ENCODE assay signal across 21 cellular contexts in the genomic region with DNA sequence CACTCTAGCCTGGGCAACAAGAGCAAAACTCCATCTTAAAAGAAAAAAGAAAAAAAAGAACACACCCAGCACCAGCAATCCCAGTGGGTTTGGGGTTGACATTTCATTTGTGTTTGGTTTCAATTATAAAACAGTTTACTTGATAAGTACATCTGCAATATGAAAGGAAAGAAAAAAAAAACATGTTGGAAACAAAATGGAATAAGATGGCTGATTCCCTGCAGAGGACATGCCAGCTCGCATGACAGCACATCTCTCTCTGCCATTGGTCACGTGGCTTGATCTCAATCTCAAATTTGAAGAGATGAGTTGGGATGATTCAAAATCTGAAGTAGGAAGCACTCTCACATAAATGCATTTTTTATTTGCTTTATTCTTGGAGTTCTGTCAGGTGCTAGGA. TPM values are rescaled to one million over a fixed set of nuclear protein-coding genes. Genes with fewer than 3 reads are reported as not detected.
DNase-seq lines count a peak whose midpoint lies in the region; ATAC-seq and TF ChIP-seq lines count a peak whose summit lies in the region.
"Had no signal": no experiment of that assay in that cellular context is flagged by ENCODE, and none has a peak within 500 bp of the region (broad histone marks: within the 10 kb centered on the region; RNA-seq: fewer than 3 reads in every experiment).

No MANE protein-coding gene starts in this region.

- H3K4me1 ChIP-seq in HCT116 (ENCODE audit: control insufficient read depth in 1 of 2, insufficient read depth in 2 of 2, low read length in 2 of 2) = peaks cover 50 to 81% of the 10 kb centered on the region in 2 experiments
- H3K4me1 ChIP-seq in RWPE2 (ENCODE audit: insufficient read depth, poor library complexity, severe bottlenecking) = peaks cover 10% of the 10 kb centered on the region
- H3K4me1 ChIP-seq in osteoblast (ENCODE audit: insufficient read depth, low read length) = peaks cover 23% of the 10 kb centered on the region
- H3K4me1 ChIP-seq in tibial artery = peaks cover 0 to 27% (median 17%) of the 10 kb centered on the region in 4 donors

- no peak for ATAC-seq in HCT116
- ATAC-seq in RWPE2 (ENCODE audit: low read depth) = no peak
- ATAC-seq in GM18868 (IDR thresholded peaks at IDR 0.05; ENCODE audit: unreplicated experiment) = no peak
- ATAC-seq in GM21619 (IDR thresholded peaks at IDR 0.05; ENCODE audit: unreplicated experiment) = no peak
- ATAC-seq: CD8-positive, alpha-beta T cell had no signal

- TF ChIP-seq CTCF in HCT116 (IDR thresholded peaks at IDR 0.05 in 2 of 3, conservative IDR thresholded peaks at IDR 0.05 in 1 of 3; ENCODE audit: borderline replicate concordance in 1 of 3, insufficient read depth in 1 of 3, low read depth in 2 of 3, low read length in 2 of 3) (no peak), RWPE2 (IDR thresholded peaks at IDR 0.05; ENCODE audit: poor library complexity, severe bottlenecking) (no peak), osteoblast (IDR thresholded peaks at IDR 0.05; ENCODE audit: extremely low read depth, low read depth, low read length) (no peak), tibial artery (IDR thresholded peaks at IDR 0.05) (no peak)

- H2AFZ ChIP-seq in HCT116 (ENCODE audit: low read depth, low read length, poor library complexity, severe bottlenecking) (no peak overlapping the region), osteoblast (ENCODE audit: low read length) (no peak overlapping the region)

- no peak overlapping the region for H3K9ac ChIP-seq in HCT116 (ENCODE audit: low read length)
- H3K9ac ChIP-seq: KMS-11 had no signal

- CTCF ChIA-PET in HCT116 (lab: Charles Lee) = no interaction called here

- BruUV-seq in HCT116 (replicated peaks; lab: Mats Ljungman, UMichigan) = no TSS peak

- no peaks in the 10 kb centered on the region for H3K27me3 ChIP-seq in HCT116 (ENCODE audit: insufficient read depth, low read length)
- no peaks in the 10 kb centered on the region for H3K27me3 ChIP-seq in RWPE2 (ENCODE audit: insufficient read depth, poor library complexity, severe bottlenecking)
- H3K27me3 ChIP-seq in osteoblast (ENCODE audit: insufficient read depth, low read length) = no peaks in the 10 kb centered on the region
- no peaks in the 10 kb centered on the region for H3K27me3 ChIP-seq in tibial artery

- DNase-seq in HCT116 (ENCODE audit: low read depth, low spot score) (no peak), RWPE2 (ENCODE audit: low spot score) (no peak), osteoblast (ENCODE audit: insufficient read length, low spot score, missing footprints) (no peak), tibial artery (no peak), OCI-M2 (lab: John Stamatoyannopoulos, UW; ENCODE audit: unreplicated experiment) (no peak)
- DNase-seq: ACHN; C1 segment of cervical spinal cord; Calu3; CD8-positive, alpha-beta T cell; DMS153; H9; NCI-H1105 treated with DMSO at 0.1 percent for 48 hours; NCI-H2029 treated with DMSO at 0.1 percent for 48 hours; NCI-H226; NCI-H510A treated with DMSO at 0.1 percent for 48 hours; NCI-H774; NK-92 treated with Interleukin-12 subunit alpha and Interleukin-12 subunit beta, amount 100 ng/mL, for 24 hours; Right ventricle myocardium superior had no signal

- H3K9me2 ChIP-seq in HCT116 (ENCODE audit: insufficient read depth) = no peaks in the 10 kb centered on the region

- intact Hi-C loops in HCT116 (cut with micrococcal nuclease) (no loop called here), tibial artery (cut with DNase I; ENCODE audit: low total_unique reads) (no loop called here)

- TF ChIP-seq POLR2A in HCT116 (IDR thresholded peaks at IDR 0.05; ENCODE audit: borderline replicate concordance, extremely low read depth, insufficient read depth, insufficient read length) = no peak

- no peaks in the 10 kb centered on the region for H4K20me1 ChIP-seq in HCT116 (ENCODE audit: insufficient read depth)
- H4K20me1 ChIP-seq in osteoblast (ENCODE audit: insufficient read depth, low read length) = no peaks in the 10 kb centered on the region

- H3K9me3 ChIP-seq in HCT116 (ENCODE audit: control insufficient read depth in 1 of 2, insufficient read depth in 1 of 2, low read depth in 1 of 2, low read length in 2 of 2) = no peaks in the 10 kb centered on the region
- no peaks in the 10 kb centered on the region for H3K9me3 ChIP-seq in RWPE2 (ENCODE audit: severe bottlenecking)
- H3K9me3 ChIP-seq in osteoblast (ENCODE audit: low read depth, low read length) = no peaks in the 10 kb centered on the region
- no peaks in the 10 kb centered on the region for H3K9me3 ChIP-seq in tibial artery

- POLR2A ChIA-PET in HCT116 (lab: Charles Lee) = no interaction called here

- peaks cover 7 to 56% of the 10 kb centered on the region in 2 experiments for H3K36me3 ChIP-seq in HCT116 (ENCODE audit: control insufficient read depth in 1 of 2, insufficient read depth in 2 of 2, low read length in 2 of 2)
- H3K36me3 ChIP-seq in RWPE2 (ENCODE audit: low read depth) = peaks cover 93% of the 10 kb centered on the region
- peaks cover 71% of the 10 kb centered on the region for H3K36me3 ChIP-seq in osteoblast (ENCODE audit: insufficient read depth, low read length)
- peaks cover 17 to 30% (median 29%) of the 10 kb centered on the region in 3 donors for H3K36me3 ChIP-seq in tibial artery

- no peak overlapping the region for H3K4me2 ChIP-seq in HCT116 (ENCODE audit: low read length)
- H3K4me2 ChIP-seq in osteoblast (ENCODE audit: insufficient read depth, low read length) = no peak overlapping the region
- H3K4me2 ChIP-seq: KMS-11 had no signal

- H3K79me2 ChIP-seq in HCT116 (ENCODE audit: insufficient read depth, low read length) = peaks cover 90% of the 10 kb centered on the region
- H3K79me2 ChIP-seq in osteoblast (ENCODE audit: insufficient read depth, low read length) = peaks cover 78% of the 10 kb centered on the region

- no peak for TF ChIP-seq RAD21 in HCT116 (IDR thresholded peaks at IDR 0.05; ENCODE audit: low read depth)

- H3K4me3 ChIP-seq in HCT116 (replicated peaks in 1 of 2; ENCODE audit: low read depth in 1 of 2, low read length in 2 of 2) = no peak overlapping the region
- H3K4me3 ChIP-seq in RWPE2 (ENCODE audit: severe bottlenecking) = no peak overlapping the region
- H3K4me3 ChIP-seq in osteoblast (ENCODE audit: insufficient read depth, low read length) = no peak overlapping the region
- no peak overlapping the region for H3K4me3 ChIP-seq in tibial artery

- H3K27ac ChIP-seq in HCT116 (ENCODE audit: low read depth, low read length) (peak overlapping the region; percentile 11; the same call in 1 of the 2 replicates), RWPE2 (ENCODE audit: poor library complexity, severe bottlenecking) (peak overlapping the region; percentile 14), osteoblast (ENCODE audit: low read depth, low read length) (peak overlapping the region; percentile 20), tibial artery (peak overlapping the region; percentile 33 to 91)
- H3K27ac ChIP-seq: KMS-11 had no signal

- RAD21 ChIA-PET in HCT116 (lab: Charles Lee; ENCODE audit: low non-redundant PET in 1 of 2, low total read pairs in 2 of 2, uncharacterized antibody in 2 of 2, unreplicated experiment in 2 of 2) = no interaction called here

TF ChIP-seq in HCT116, 20 proteins besides CTCF, POLR2A, EP300 and RAD21:
- no peak for TF ChIP-seq CBX3 (IDR thresholded peaks at IDR 0.05; ENCODE audit: low read depth)
- TF ChIP-seq ELF1 (IDR thresholded peaks at IDR 0.05; ENCODE audit: borderline replicate concordance, low read depth) = no peak
- no peak for TF ChIP-seq EZH2phosphoT487 (IDR thresholded peaks at IDR 0.05; ENCODE audit: borderline replicate concordance)

RNA-seq across cellular contexts. Expression of gene MYOF, which starts 28.0 kb away (rescaled TPM):
- total RNA-seq in HCT116 (2021; ENCODE audit: unreplicated experiment) (250 TPM), osteoblast (352 and 379 TPM in 2 replicates)
- 119 and 134 TPM in 2 replicates for polyA plus RNA-seq in HCT116 (2012)
- total RNA-seq: CD8-positive, alpha-beta T cell had no signal

RNA-seq across cellular contexts. Expression of gene CEP55, which starts 42.3 kb away (rescaled TPM):
- total RNA-seq in HCT116 (2021; ENCODE audit: unreplicated experiment) = 63.7 TPM
- polyA plus RNA-seq in HCT116 (2012) = 24.8 and 38.0 TPM in 2 replicates
- 4.7 TPM in 2 replicates for total RNA-seq in osteoblast

Comparison
In these comparisons a context has a peak if more than half of its experiments do, and no peak if none do; other contexts are left out.
1. H3K27ac ChIP-seq: peak in every context shown above with its lines; median percentile 62 in tibial artery; 20 in osteoblast; 14 in RWPE2; 11 in HCT116.
2. RNA of gene CEP55, which starts 42.3 kb away (total RNA-seq): 63.7 TPM in HCT116 (single experiment); 4.7 TPM in osteoblast; every median in the first group is over 10 times any median in the second.